22 cellular contexts compared by ENCODE assay signal in genomic region chr6:93964296-93964695, GRCh38.
DNase-seq lines count a peak whose midpoint lies in the region; TF ChIP-seq lines count a peak whose summit lies in the region.
"Had no signal": no experiment of that assay in that cellular context is flagged by ENCODE, and none has a peak within 500 bp of the region (broad histone marks: within the 10 kb centered on the region; RNA-seq: fewer than 3 reads in every experiment).

No MANE protein-coding gene starts in this region.

- H3K27ac ChIP-seq in VCaP (peak overlapping the region; percentile 50), vagina (no peak overlapping the region)
- H3K27ac ChIP-seq: A549; BLaER1 treated with 17β-estradiol and CSF1 and Interleukin-3, amounts not matched to agents 10 nM and 100 nM had no signal

- H3K4me1 ChIP-seq in vagina, result no peaks in the 10 kb centered on the region
- H3K4me1 ChIP-seq: A549; BE2C; BLaER1 treated with 17β-estradiol and CSF1 and Interleukin-3, amounts not matched to agents 10 nM and 100 nM had no signal

- TF ChIP-seq CTCF in LNCaP clone FGC (IDR thresholded peaks at IDR 0.05; ENCODE audit: control insufficient read depth, extremely low read depth, insufficient read depth) (no peak), VCaP (conservative IDR thresholded peaks at IDR 0.05) (no peak), vagina (IDR thresholded peaks at IDR 0.05) (no peak)

- H3K9me3 ChIP-seq in vagina, result no peaks in the 10 kb centered on the region
- H3K9me3 ChIP-seq: A549; BE2C; BLaER1 treated with 17β-estradiol and CSF1 and Interleukin-3, amounts not matched to agents 10 nM and 100 nM had no signal

- DNase-seq in LNCaP clone FGC (ENCODE audit: low read depth) (peak; percentile 62), NCI-H748 treated with DMSO at 0.1 percent for 48 hours (lab: John Stamatoyannopoulos, UW) (peak; percentile 19), kidney tubule cell (ENCODE audit: low spot score) (no peak), vagina (ENCODE audit: extremely low spot score in 2 of 2) (no peak), COLO829 (ENCODE audit: low spot score) (no peak)
- DNase-seq: 8988T; ACHN; AML-193; BE2C; Calu3; CD4-positive, alpha-beta T cell; CD8-positive, alpha-beta memory T cell; COR-L47; DMS53; DMS79 treated with DMSO at 0.1 percent for 48 hours; GF-D8; H9; HFFc6 had no signal

- H3K36me3 ChIP-seq in vagina, result no peaks in the 10 kb centered on the region
- H3K36me3 ChIP-seq: BE2C; BLaER1 treated with 17β-estradiol and CSF1 and Interleukin-3, amounts not matched to agents 10 nM and 100 nM had no signal

- H3K27me3 ChIP-seq in vagina, result no peaks in the 10 kb centered on the region
- H3K27me3 ChIP-seq: BE2C; BLaER1 treated with 17β-estradiol and CSF1 and Interleukin-3, amounts not matched to agents 10 nM and 100 nM had no signal

- no peak for TF ChIP-seq POLR2A in vagina (IDR thresholded peaks at IDR 0.05)

- H3K4me3 ChIP-seq in LNCaP clone FGC (ENCODE audit: low read depth, low read length) (no peak overlapping the region), vagina (no peak overlapping the region)
- H3K4me3 ChIP-seq: A549; BLaER1 treated with 17β-estradiol and CSF1 and Interleukin-3, amounts not matched to agents 10 nM and 100 nM; GM23338 had no signal

- intact Hi-C loops in vagina (cut with DNase I), result no loop called here

Comparison
In these comparisons a context has a peak if more than half of its experiments do, and no peak if none do; other contexts are left out.
1. DNase-seq: peak in LNCaP clone FGC (single experiment) and NCI-H748 treated with DMSO at 0.1 percent for 48 hours (single experiment); none in kidney tubule cell (single experiment), vagina (0 of 2) and COLO829 (single experiment).